Comparison of ENCODE assay signal across 19 cellular contexts in the genomic region with DNA sequence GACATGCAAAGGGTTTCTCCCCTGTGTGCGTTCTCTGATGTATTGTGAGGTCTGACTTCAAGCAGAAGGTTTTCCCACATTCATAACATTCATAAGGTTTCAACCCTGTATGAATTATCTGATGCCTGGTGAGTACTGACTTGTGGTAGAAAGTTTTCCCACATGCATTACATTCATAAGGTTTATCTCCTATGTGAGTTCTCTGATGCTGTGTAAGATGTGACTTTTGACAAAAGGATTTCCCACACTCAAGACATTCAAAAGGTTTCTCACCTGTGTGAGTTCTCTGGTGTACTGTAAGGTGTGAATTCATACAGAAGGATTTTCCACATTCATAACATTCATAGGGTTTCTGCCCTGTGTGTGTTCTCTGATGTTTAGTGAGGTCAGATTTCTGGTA. TPM values are rescaled to one million over a fixed set of nuclear protein-coding genes. Genes with fewer than 3 reads are reported as not detected.
A peak's percentile ranks its signal among the peaks of the same experiment; 100 is the strongest.
DNase-seq lines count a peak whose midpoint lies in the region; ATAC-seq and TF ChIP-seq lines count a peak whose summit lies in the region.
"Had no signal": no experiment of that assay in that cellular context is flagged by ENCODE, and none has a peak within 500 bp of the region (broad histone marks: within the 10 kb centered on the region; RNA-seq: fewer than 3 reads in every experiment).

No MANE protein-coding gene starts in this region.

- in situ Hi-C loops in Caki2 (cut with HindIII; ENCODE audit: low pct_unique_long_range_greater_than_20kb, low sequenced_read_pairs), result no loop called here
- in situ Hi-C loops in astrocyte of the spinal cord (cut with HindIII; ENCODE audit: low sequenced_read_pairs), result no loop called here

- CTCF ChIA-PET in HEK293 (lab: Yijun Ruan, JAX), result no interaction called here

- peak; percentile 30 for DNase-seq in Caki2 (ENCODE audit: low read depth)
- peak; percentile 8 for DNase-seq in astrocyte of the spinal cord (ENCODE audit: low read depth, low spot score)
- peak; percentile 2 to 37 for DNase-seq in foreskin keratinocyte
- DNase-seq in NCI-H1417 (lab: John Stamatoyannopoulos, UW), result no peak
- DNase-seq: GF-D8, Karpas-422, NCI-H1436, NCI-H2029 treated with DMSO at 0.1 percent for 48 hours, NCI-H2171, NCI-H526, PC-3, T-helper 1 cell had no signal

- H3K27ac ChIP-seq in HEK293 (ENCODE audit: extremely low read depth, low read depth, low read length), result no peak overlapping the region
- no peak overlapping the region for H3K27ac ChIP-seq in foreskin keratinocyte
- H3K27ac ChIP-seq: C4-2B, RWPE1 had no signal

- H3K4me1 ChIP-seq in HEK293 (ENCODE audit: control insufficient read depth, insufficient read depth, low read length), result no peaks in the 10 kb centered on the region
- H3K4me1 ChIP-seq in foreskin keratinocyte, result no peaks in the 10 kb centered on the region

- ATAC-seq in foreskin keratinocyte (peak; percentile 15), GM21786 (IDR thresholded peaks at IDR 0.05; ENCODE audit: unreplicated experiment) (no peak), HG03108 (IDR thresholded peaks at IDR 0.05; ENCODE audit: unreplicated experiment) (no peak), GM19351 (IDR thresholded peaks at IDR 0.05; ENCODE audit: unreplicated experiment) (no peak)
- ATAC-seq: HepG2, PC-3 had no signal

- no peaks in the 10 kb centered on the region for H3K9me3 ChIP-seq in HEK293 (ENCODE audit: control insufficient read depth, insufficient read depth, low read depth, low read length)

- peaks cover 0 to 48% of the 10 kb centered on the region in 2 experiments for H3K36me3 ChIP-seq in HEK293 (ENCODE audit: control insufficient read depth in 2 of 2, insufficient read depth in 1 of 2, low read length in 2 of 2)

- no peaks in the 10 kb centered on the region for H3K27me3 ChIP-seq in foreskin keratinocyte

- POLR2A ChIA-PET in HEK293 (lab: Yijun Ruan, JAX), result no interaction called here

- H3K4me3 ChIP-seq in HEK293 (ENCODE audit: low read depth, low read length) (no peak overlapping the region), astrocyte of the spinal cord (ENCODE audit: low read depth, low read length) (no peak overlapping the region)

- TF ChIP-seq CTCF in HEK293 (tag by site-specific recombination; IDR thresholded peaks at IDR 0.05), result no peak
- TF ChIP-seq CTCF in astrocyte of the spinal cord (IDR thresholded peaks at IDR 0.05; ENCODE audit: low read depth, low read length), result no peak
- TF ChIP-seq CTCF in foreskin keratinocyte (conservative IDR thresholded peaks at IDR 0.05), result no peak

TF ChIP-seq in HEK293, 187 proteins besides CTCF, POLR2A, EP300 and RAD21:
- TF ChIP-seq ZNF366 (tag by site-specific recombination; conservative IDR thresholded peaks at IDR 0.05) (no peak), ZFHX2 (tag by site-specific recombination; conservative IDR thresholded peaks at IDR 0.05) (no peak), KLF1 (tag by site-specific recombination; IDR thresholded peaks at IDR 0.05) (no peak), ZSCAN16 (tag by site-specific recombination; IDR thresholded peaks at IDR 0.05) (no peak), ZNF274 (IDR thresholded peaks at IDR 0.05; ENCODE audit: low read length) (no peak), ZNF274 (tag by site-specific recombination; IDR thresholded peaks at IDR 0.05; ENCODE audit: borderline replicate concordance) (peak; percentile 92), SP2 (tag by site-specific recombination; IDR thresholded peaks at IDR 0.05) (no peak), SETDB1 (IDR thresholded peaks at IDR 0.05; ENCODE audit: insufficient read length, low read length) (peak; percentile 86), ZNF707 (tag by site-specific recombination; IDR thresholded peaks at IDR 0.05) (no peak)
- TF ChIP-seq, protein P1, sequence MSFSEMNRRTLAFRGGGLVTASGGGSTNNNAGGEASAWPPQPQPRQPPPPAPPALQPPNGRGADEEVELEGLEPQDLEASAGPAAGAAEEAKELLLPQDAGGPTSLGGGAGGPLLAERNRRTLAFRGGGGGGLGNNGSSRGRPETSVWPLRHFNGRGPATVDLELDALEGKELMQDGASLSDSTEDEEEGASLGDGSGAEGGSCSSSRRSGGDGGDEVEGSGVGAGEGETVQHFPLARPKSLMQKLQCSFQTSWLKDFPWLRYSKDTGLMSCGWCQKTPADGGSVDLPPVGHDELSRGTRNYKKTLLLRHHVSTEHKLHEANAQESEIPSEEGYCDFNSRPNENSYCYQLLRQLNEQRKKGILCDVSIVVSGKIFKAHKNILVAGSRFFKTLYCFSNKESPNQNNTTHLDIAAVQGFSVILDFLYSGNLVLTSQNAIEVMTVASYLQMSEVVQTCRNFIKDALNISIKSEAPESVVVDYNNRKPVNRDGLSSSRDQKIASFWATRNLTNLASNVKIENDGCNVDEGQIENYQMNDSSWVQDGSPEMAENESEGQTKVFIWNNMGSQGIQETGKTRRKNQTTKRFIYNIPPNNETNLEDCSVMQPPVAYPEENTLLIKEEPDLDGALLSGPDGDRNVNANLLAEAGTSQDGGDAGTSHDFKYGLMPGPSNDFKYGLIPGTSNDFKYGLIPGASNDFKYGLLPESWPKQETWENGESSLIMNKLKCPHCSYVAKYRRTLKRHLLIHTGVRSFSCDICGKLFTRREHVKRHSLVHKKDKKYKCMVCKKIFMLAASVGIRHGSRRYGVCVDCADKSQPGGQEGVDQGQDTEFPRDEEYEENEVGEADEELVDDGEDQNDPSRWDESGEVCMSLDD (tag by site-specific recombination; IDR thresholded peaks at IDR 0.05), result no peak
- TF ChIP-seq, protein P2, sequence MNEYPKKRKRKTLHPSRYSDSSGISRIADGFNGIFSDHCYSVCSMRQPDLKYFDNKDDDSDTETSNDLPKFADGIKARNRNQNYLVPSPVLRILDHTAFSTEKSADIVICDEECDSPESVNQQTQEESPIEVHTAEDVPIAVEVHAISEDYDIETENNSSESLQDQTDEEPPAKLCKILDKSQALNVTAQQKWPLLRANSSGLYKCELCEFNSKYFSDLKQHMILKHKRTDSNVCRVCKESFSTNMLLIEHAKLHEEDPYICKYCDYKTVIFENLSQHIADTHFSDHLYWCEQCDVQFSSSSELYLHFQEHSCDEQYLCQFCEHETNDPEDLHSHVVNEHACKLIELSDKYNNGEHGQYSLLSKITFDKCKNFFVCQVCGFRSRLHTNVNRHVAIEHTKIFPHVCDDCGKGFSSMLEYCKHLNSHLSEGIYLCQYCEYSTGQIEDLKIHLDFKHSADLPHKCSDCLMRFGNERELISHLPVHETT (tag by site-specific recombination; IDR thresholded peaks at IDR 0.05), result no peak
- TF ChIP-seq, protein P3, sequence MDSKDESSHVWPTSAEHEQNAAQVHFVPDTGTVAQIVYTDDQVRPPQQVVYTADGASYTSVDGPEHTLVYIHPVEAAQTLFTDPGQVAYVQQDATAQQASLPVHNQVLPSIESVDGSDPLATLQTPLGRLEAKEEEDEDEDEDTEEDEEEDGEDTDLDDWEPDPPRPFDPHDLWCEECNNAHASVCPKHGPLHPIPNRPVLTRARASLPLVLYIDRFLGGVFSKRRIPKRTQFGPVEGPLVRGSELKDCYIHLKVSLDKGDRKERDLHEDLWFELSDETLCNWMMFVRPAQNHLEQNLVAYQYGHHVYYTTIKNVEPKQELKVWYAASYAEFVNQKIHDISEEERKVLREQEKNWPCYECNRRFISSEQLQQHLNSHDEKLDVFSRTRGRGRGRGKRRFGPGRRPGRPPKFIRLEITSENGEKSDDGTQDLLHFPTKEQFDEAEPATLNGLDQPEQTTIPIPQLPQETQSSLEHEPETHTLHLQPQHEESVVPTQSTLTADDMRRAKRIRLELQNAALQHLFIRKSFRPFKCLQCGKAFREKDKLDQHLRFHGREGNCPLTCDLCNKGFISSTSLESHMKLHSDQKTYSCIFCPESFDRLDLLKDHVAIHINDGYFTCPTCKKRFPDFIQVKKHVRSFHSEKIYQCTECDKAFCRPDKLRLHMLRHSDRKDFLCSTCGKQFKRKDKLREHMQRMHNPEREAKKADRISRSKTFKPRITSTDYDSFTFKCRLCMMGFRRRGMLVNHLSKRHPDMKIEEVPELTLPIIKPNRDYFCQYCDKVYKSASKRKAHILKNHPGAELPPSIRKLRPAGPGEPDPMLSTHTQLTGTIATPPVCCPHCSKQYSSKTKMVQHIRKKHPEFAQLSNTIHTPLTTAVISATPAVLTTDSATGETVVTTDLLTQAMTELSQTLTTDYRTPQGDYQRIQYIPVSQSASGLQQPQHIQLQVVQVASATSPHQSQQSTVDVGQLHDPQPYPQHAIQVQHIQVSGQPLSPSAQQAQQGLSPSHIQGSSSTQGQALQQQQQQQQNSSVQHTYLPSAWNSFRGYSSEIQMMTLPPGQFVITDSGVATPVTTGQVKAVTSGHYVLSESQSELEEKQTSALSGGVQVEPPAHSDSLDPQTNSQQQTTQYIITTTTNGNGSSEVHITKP (tag by site-specific recombination; IDR thresholded peaks at IDR 0.05), result no peak
- TF ChIP-seq, protein P4, sequence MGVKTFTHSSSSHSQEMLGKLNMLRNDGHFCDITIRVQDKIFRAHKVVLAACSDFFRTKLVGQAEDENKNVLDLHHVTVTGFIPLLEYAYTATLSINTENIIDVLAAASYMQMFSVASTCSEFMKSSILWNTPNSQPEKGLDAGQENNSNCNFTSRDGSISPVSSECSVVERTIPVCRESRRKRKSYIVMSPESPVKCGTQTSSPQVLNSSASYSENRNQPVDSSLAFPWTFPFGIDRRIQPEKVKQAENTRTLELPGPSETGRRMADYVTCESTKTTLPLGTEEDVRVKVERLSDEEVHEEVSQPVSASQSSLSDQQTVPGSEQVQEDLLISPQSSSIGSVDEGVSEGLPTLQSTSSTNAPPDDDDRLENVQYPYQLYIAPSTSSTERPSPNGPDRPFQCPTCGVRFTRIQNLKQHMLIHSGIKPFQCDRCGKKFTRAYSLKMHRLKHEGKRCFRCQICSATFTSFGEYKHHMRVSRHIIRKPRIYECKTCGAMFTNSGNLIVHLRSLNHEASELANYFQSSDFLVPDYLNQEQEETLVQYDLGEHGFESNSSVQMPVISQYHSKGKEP (tag by site-specific recombination; IDR thresholded peaks at IDR 0.05), result no peak
- TF ChIP-seq, protein P5, sequence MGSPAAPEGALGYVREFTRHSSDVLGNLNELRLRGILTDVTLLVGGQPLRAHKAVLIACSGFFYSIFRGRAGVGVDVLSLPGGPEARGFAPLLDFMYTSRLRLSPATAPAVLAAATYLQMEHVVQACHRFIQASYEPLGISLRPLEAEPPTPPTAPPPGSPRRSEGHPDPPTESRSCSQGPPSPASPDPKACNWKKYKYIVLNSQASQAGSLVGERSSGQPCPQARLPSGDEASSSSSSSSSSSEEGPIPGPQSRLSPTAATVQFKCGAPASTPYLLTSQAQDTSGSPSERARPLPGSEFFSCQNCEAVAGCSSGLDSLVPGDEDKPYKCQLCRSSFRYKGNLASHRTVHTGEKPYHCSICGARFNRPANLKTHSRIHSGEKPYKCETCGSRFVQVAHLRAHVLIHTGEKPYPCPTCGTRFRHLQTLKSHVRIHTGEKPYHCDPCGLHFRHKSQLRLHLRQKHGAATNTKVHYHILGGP (tag by site-specific recombination; IDR thresholded peaks at IDR 0.05), result no peak
TF ChIP-seq in HEK293: peak in this region for 2.

RNA-seq across cellular contexts. Expression of a gene that starts 45.1 kb away (rescaled TPM):
- total RNA-seq in Caki2 (2014; rRNA removed; shearing (Covaris generic); ENCODE audit: low replicate concordance), result 12.7 and 19.0 TPM in 2 replicates
- 11.0 and 12.8 TPM in 2 replicates for total RNA-seq in foreskin keratinocyte
- 4.0 and 4.4 TPM in 2 replicates for polyA plus RNA-seq in foreskin keratinocyte

Comparison
In these comparisons a context has a peak if more than half of its experiments do, and no peak if none do; other contexts are left out.
1. DNase-seq: peak in Caki2 (single experiment), astrocyte of the spinal cord (single experiment) and foreskin keratinocyte (2 of 2); none in NCI-H1417 (0 of 3).